7 cellular contexts compared by ENCODE assay signal in the genomic region with DNA sequence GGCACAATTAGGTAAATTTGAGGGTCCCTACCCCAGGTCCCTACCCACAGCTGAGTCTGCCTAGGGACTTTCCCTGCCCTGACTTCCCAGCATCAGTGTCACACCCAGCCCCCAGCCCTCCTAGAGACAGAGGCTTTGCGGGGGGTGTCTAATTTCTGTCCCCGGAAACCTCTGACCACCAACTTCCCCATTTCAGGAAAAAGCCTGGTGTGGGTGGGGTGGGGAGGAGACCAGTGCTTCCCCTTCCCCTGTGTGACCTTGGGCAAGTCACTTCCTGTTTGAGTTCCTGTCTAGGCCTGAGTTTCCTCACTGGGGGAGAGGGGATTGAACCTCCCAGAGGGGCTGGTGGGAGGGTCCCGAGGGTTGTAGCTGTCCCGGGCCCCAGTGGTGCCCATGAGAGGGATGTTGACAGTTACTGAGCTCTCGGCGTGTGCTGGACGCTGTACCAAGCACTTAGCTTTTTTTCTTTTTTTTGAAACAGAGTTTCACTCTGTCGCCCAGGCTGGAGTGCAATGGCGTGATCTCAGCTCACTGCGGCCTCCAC. TPM values are rescaled to one million over a fixed set of nuclear protein-coding genes. Genes with fewer than 3 reads are reported as not detected.
DNase-seq lines count a peak whose midpoint lies in the region; ATAC-seq and TF ChIP-seq lines count a peak whose summit lies in the region.

No MANE protein-coding gene starts in this region.

- H3K27me3 ChIP-seq in left ventricle myocardium inferior (ENCODE audit: low read depth) (no peaks in the 10 kb centered on the region), stomach smooth muscle (ENCODE audit: control insufficient read depth in 1 of 2, insufficient read depth in 2 of 2, low read length in 2 of 2) (no peaks in the 10 kb centered on the region)

- peak; percentile 26 for DNase-seq in T-helper 22 cell (ENCODE audit: low read depth)
- DNase-seq in left ventricle myocardium inferior, result peak; percentile 58
- DNase-seq in NCI-H1930 (lab: John Stamatoyannopoulos, UW), result no peak
- DNase-seq in HK-2 (ENCODE audit: unreplicated experiment), result no peak
- no peak for DNase-seq in COLO829 (ENCODE audit: low spot score)

- H3K9me3 ChIP-seq in left ventricle myocardium inferior (replicated peaks) (no peaks in the 10 kb centered on the region), stomach smooth muscle (ENCODE audit: control insufficient read depth in 2 of 2, low read length in 2 of 2) (no peaks in the 10 kb centered on the region)

- TF ChIP-seq CTCF in left ventricle myocardium inferior (IDR thresholded peaks at IDR 0.05; ENCODE audit: borderline replicate concordance), result no peak

- intact Hi-C loops in left ventricle myocardium inferior (cut with micrococcal nuclease), result no loop called here

- H3K4me3 ChIP-seq in left ventricle myocardium inferior, result peak overlapping the region; percentile 34
- H3K4me3 ChIP-seq in stomach smooth muscle (ENCODE audit: low read length in 2 of 2), result no peak overlapping the region

- ATAC-seq in HG02870 (IDR thresholded peaks at IDR 0.05; ENCODE audit: unreplicated experiment), result peak; percentile 31

- peaks cover 66% of the 10 kb centered on the region for H3K4me1 ChIP-seq in left ventricle myocardium inferior
- peaks cover 32% of the 10 kb centered on the region for H3K4me1 ChIP-seq in stomach smooth muscle (ENCODE audit: control insufficient read depth, insufficient read depth, low read length)

- H3K27ac ChIP-seq in left ventricle myocardium inferior (replicated peaks) (peak overlapping the region; percentile 85), stomach smooth muscle (ENCODE audit: low read length) (peak overlapping the region; percentile 41)

- peaks cover 26% of the 10 kb centered on the region for H3K36me3 ChIP-seq in left ventricle myocardium inferior
- H3K36me3 ChIP-seq in stomach smooth muscle (ENCODE audit: control insufficient read depth in 2 of 2, insufficient read depth in 2 of 2, low read length in 2 of 2), result peaks cover 12 to 17% of the 10 kb centered on the region in 2 donors

- H3K9ac ChIP-seq in stomach smooth muscle (ENCODE audit: low read length in 2 of 2), result no peak overlapping the region

RNA-seq across cellular contexts. Expression of gene VASP, which starts 7.9 kb away (rescaled TPM):
- 32.8 TPM for total RNA-seq in left ventricle myocardium inferior

RNA-seq across cellular contexts. Expression of gene PPM1N, which starts 16.9 kb away (rescaled TPM):
- total RNA-seq in left ventricle myocardium inferior, result 0.19 TPM

RNA-seq across cellular contexts. Expression of gene RTN2, which starts 18.3 kb away (rescaled TPM):
- total RNA-seq in left ventricle myocardium inferior, result 19.1 TPM

RNA-seq across cellular contexts. Expression of gene FOSB, which starts 47.4 kb away (rescaled TPM):
- 0.33 TPM for total RNA-seq in left ventricle myocardium inferior

Comparison
In these comparisons a context has a peak if more than half of its experiments do, and no peak if none do; other contexts are left out.
1. DNase-seq: peak in T-helper 22 cell (single experiment) and left ventricle myocardium inferior (single experiment); none in NCI-H1930 (0 of 2), HK-2 (single experiment) and COLO829 (single experiment).